Comparison of ENCODE assay signal across 8 cellular contexts in genomic region chr5:170184007-170184687, GRCh38. TPM values are rescaled to one million over a fixed set of nuclear protein-coding genes. Genes with fewer than 3 reads are reported as not detected.
DNase-seq lines count a peak whose midpoint lies in the region; ATAC-seq, FAIRE-seq and TF ChIP-seq lines count a peak whose summit lies in the region.

No MANE protein-coding gene starts in this region.

- FAIRE-seq in A549 (lab: Jason Lieb, UNC), result peak; percentile 91

- H3K4me2 ChIP-seq in A549, result no peak overlapping the region

- H3K36me3 ChIP-seq in upper lobe of right lung, result no peaks in the 10 kb centered on the region

- DNase-seq in A549 (ENCODE audit: low read depth in 1 of 2, low spot score in 1 of 2) (peak; percentile 62 to 66), GM12865 (ENCODE audit: low read depth) (peak; percentile 62), NCI-H510A treated with DMSO at 0.1 percent for 48 hours (lab: John Stamatoyannopoulos, UW) (peak; percentile 35), activated T-cell treated with anti-CD3 and anti-CD28 coated beads for 1 hour (ENCODE audit: low read depth) (peak; percentile 4), fibroblast of the aortic adventitia (ENCODE audit: low read depth) (peak; percentile 63), neural crest cell (ENCODE audit: low read depth, low spot score) (peak; percentile 83), upper lobe of right lung (peak; percentile 76)

- no peak for TF ChIP-seq EP300 in A549 (IDR thresholded peaks at IDR 0.05)

- POLR2A ChIA-PET in A549 (lab: Yijun Ruan, JAX), result no interaction called here

- CTCF ChIA-PET in A549 (lab: Yijun Ruan, JAX), result interaction anchor here (0.6 to 30.2 kb wide), 35 partner anchors 8 to 598 kb away, joined by 3 to 691 read pairs (median 4); partner anchors contain the start of genes FOXI1 and INSYN2B

- WGBS in A549 (ENCODE audit: missing lambda C conversion rate), result 28% methylated on average over 7 of the region's 8 CpGs

- no peaks in the 10 kb centered on the region for H3K27me3 ChIP-seq in upper lobe of right lung

- H3K4me1 Mint-ChIP-seq in neural crest cell, result peaks cover 11% of the 10 kb centered on the region

- no peak overlapping the region for H3K4me3 ChIP-seq in A549
- H3K4me3 ChIP-seq in GM12865 (ENCODE audit: low read depth, low read length), result no peak overlapping the region
- no peak overlapping the region for H3K4me3 ChIP-seq in fibroblast of the aortic adventitia (ENCODE audit: low read depth, low read length)
- H3K4me3 ChIP-seq in upper lobe of right lung, result no peak overlapping the region

- H3K4me1 ChIP-seq in A549 (no peaks in the 10 kb centered on the region; the same call in 2 of the 3 replicates), upper lobe of right lung (no peaks in the 10 kb centered on the region)

- no peak overlapping the region for H3K4me3 Mint-ChIP-seq in neural crest cell

- peak; percentile 79 for TF ChIP-seq CTCF in A549 (IDR thresholded peaks at IDR 0.05)
- peak; percentile 91 for TF ChIP-seq CTCF in GM12865 (IDR thresholded peaks at IDR 0.05; ENCODE audit: insufficient read depth, low read depth, low read length, missing control alignments)
- TF ChIP-seq CTCF in fibroblast of the aortic adventitia (IDR thresholded peaks at IDR 0.05; ENCODE audit: insufficient read depth, low read length), result peak; percentile 90
- TF ChIP-seq CTCF in neural crest cell (conservative IDR thresholded peaks at IDR 0.05), result peak; percentile 84
- peak; percentile 75 for TF ChIP-seq CTCF in upper lobe of right lung (IDR thresholded peaks at IDR 0.05)

- H3K9me3 Mint-ChIP-seq in neural crest cell, result no peaks in the 10 kb centered on the region

- TF ChIP-seq POLR2A in A549 (IDR thresholded peaks at IDR 0.05; ENCODE audit: low read length), result no peak

- peak; percentile 95 to 99 for ATAC-seq in A549
- ATAC-seq in HG02885 (IDR thresholded peaks at IDR 0.05; ENCODE audit: poor library complexity, unreplicated experiment), result peak; percentile 87
- peak; percentile 92 for ATAC-seq in upper lobe of right lung

- intact Hi-C loops in upper lobe of right lung (cut with DNase I), result no loop called here

- H3K27me3 Mint-ChIP-seq in neural crest cell (ENCODE audit: low read depth), result no peaks in the 10 kb centered on the region

- TF ChIP-seq RAD21 in A549 (conservative IDR thresholded peaks at IDR 0.05 in 1 of 2, IDR thresholded peaks at IDR 0.05 in 1 of 2), result peak; percentile 95 to 98

- no peak overlapping the region for H3K27ac Mint-ChIP-seq in neural crest cell (ENCODE audit: unreplicated experiment)

- H3K9me3 ChIP-seq in A549 (no peaks in the 10 kb centered on the region), upper lobe of right lung (no peaks in the 10 kb centered on the region)

- H3K36me3 Mint-ChIP-seq in neural crest cell (ENCODE audit: low read depth), result no peaks in the 10 kb centered on the region

- H3K27ac ChIP-seq in A549 (peak overlapping the region in 1 of 2 experiments; percentile 32; a peak in 2 of 6 replicates), upper lobe of right lung (no peak overlapping the region)

TF ChIP-seq in A549, 52 proteins besides CTCF, POLR2A, EP300 and RAD21:
- TF ChIP-seq POLR2AphosphoS2 (conservative IDR thresholded peaks at IDR 0.05; ENCODE audit: low read length), result no peak
- peak; percentile 95 for TF ChIP-seq SMC3 (IDR thresholded peaks at IDR 0.05)
- no peak for TF ChIP-seq EHMT2 (IDR thresholded peaks at IDR 0.05; ENCODE audit: low read depth)
- no peak for TF ChIP-seq SREBF2 (IDR thresholded peaks at IDR 0.05)

RNA-seq across cellular contexts. Expression of gene C5orf58, which starts 48.6 kb away (rescaled TPM):
- polyA plus RNA-seq in A549 (2011; rRNA removed) (not detected in 2 replicates), A549 (2017; fragmentation: RNase III; extraction: RNeasy Plus Mini Kit Qiagen cat#74134 plus additional on column Dnase treatment) (not detected in 3 replicates)
- not detected in 2 replicates for polyA plus RNA-seq in A549 (2012; cell fraction: cytosol; rRNA removed)
- polyA plus RNA-seq in A549 (2012; cell fraction: nucleus; rRNA removed), result 0.06 TPM in 1 of 2 replicates, not detected in the other
- not detected in 2 replicates for polyA minus RNA-seq in A549 (2011; rRNA and poly(A)+ RNA removed)
- total RNA-seq in fibroblast of the aortic adventitia (ENCODE audit: low replicate concordance) (not detected in 2 replicates), neural crest cell (not detected in 2 replicates), upper lobe of right lung (not detected)

Comparison
In these comparisons a context has a peak if more than half of its experiments do, and no peak if none do; other contexts are left out.
1. DNase-seq: peak in every context shown above with its lines; median percentile 83 in neural crest cell; 76 in upper lobe of right lung; 64 in A549; 63 in fibroblast of the aortic adventitia; 62 in GM12865; 35 in NCI-H510A treated with DMSO at 0.1 percent for 48 hours; 4 in activated T-cell treated with anti-CD3 and anti-CD28 coated beads for 1 hour.